In genomic region chr5:88188458-88189132, GRCh38 we compare ENCODE assay signal across 17 cellular contexts.
A peak's percentile ranks its signal among the peaks of the same experiment; 100 is the strongest.
DNase-seq lines count a peak whose midpoint lies in the region; ATAC-seq, FAIRE-seq and TF ChIP-seq lines count a peak whose summit lies in the region.
"Had no signal": no experiment of that assay in that cellular context is flagged by ENCODE, and none has a peak within 500 bp of the region (broad histone marks: within the 10 kb centered on the region; RNA-seq: fewer than 3 reads in every experiment).

No MANE protein-coding gene starts in this region.

- peaks cover 12% of the 10 kb centered on the region for H3K9me3 ChIP-seq in CD8-positive, alpha-beta T cell (ENCODE audit: low read length)
- peaks cover 7% of the 10 kb centered on the region; the same call in 1 of the 2 replicates for H3K9me3 ChIP-seq in Karpas-422 (ENCODE audit: low read length)
- peaks cover 8% of the 10 kb centered on the region for H3K9me3 ChIP-seq in astrocyte (ENCODE audit: insufficient read depth, low read depth, low read length)
- H3K9me3 ChIP-seq in upper lobe of right lung = peaks cover 32% of the 10 kb centered on the region

- H3K27me3 ChIP-seq in CD8-positive, alpha-beta T cell (ENCODE audit: insufficient read depth, low read length) = no peaks in the 10 kb centered on the region
- H3K27me3 ChIP-seq in Karpas-422 (ENCODE audit: low read length) = no peaks in the 10 kb centered on the region
- H3K27me3 ChIP-seq in astrocyte (ENCODE audit: insufficient read depth, low read length) = no peaks in the 10 kb centered on the region
- H3K27me3 ChIP-seq in upper lobe of right lung = no peaks in the 10 kb centered on the region

- no peaks in the 10 kb centered on the region for H3K36me3 ChIP-seq in CD8-positive, alpha-beta T cell (ENCODE audit: insufficient read depth, low read length)
- peaks cover 69% of the 10 kb centered on the region for H3K36me3 ChIP-seq in Karpas-422 (ENCODE audit: insufficient read depth, low read length)
- H3K36me3 ChIP-seq in astrocyte (ENCODE audit: insufficient read depth, low read length) = no peaks in the 10 kb centered on the region
- no peaks in the 10 kb centered on the region for H3K36me3 ChIP-seq in upper lobe of right lung

- H3K36me3 Mint-ChIP-seq in CD8-positive, alpha-beta T cell = peaks cover 45% of the 10 kb centered on the region
- peaks cover 21% of the 10 kb centered on the region for H3K36me3 Mint-ChIP-seq in astrocyte (ENCODE audit: low read depth, unreplicated experiment)
- peaks cover 34% of the 10 kb centered on the region for H3K36me3 Mint-ChIP-seq in activated CD4-positive, alpha-beta memory T cell treated with anti-CD3 and anti-CD28 coated beads, Interleukin-2, amount 10 ng/mL, durations not matched to agents 7 days and 5 days (ENCODE audit: low read depth)
- H3K36me3 Mint-ChIP-seq: stimulated activated effector memory CD8-positive, alpha-beta T cell treated with anti-CD3 and anti-CD28 coated beads, Interleukin-12 subunit alpha, Interleukin-12 subunit beta, amount 100 ng/mL, for 72 hours had no signal

- TF ChIP-seq CTCF in CD8-positive, alpha-beta T cell (IDR thresholded peaks at IDR 0.05) = no peak
- TF ChIP-seq CTCF in astrocyte (IDR thresholded peaks at IDR 0.05; ENCODE audit: insufficient read depth, low read depth, low read length) (no peak), fibroblast of pulmonary artery (IDR thresholded peaks at IDR 0.05; ENCODE audit: low read length, missing control alignments) (no peak), upper lobe of right lung (IDR thresholded peaks at IDR 0.05) (no peak)

- no peak for ATAC-seq in CD8-positive, alpha-beta T cell
- ATAC-seq in GM19467 (IDR thresholded peaks at IDR 0.05; ENCODE audit: unreplicated experiment) (no peak), upper lobe of right lung (no peak)
- ATAC-seq: stimulated activated effector memory CD8-positive, alpha-beta T cell treated with anti-CD3 and anti-CD28 coated beads, Interleukin-12 subunit alpha, Interleukin-12 subunit beta, amount 100 ng/mL, for 72 hours had no signal

- no peak overlapping the region for H3K27ac ChIP-seq in CD8-positive, alpha-beta T cell (ENCODE audit: low read depth, low read length)
- H3K27ac ChIP-seq in Karpas-422 (ENCODE audit: low read length) (no peak overlapping the region), astrocyte (ENCODE audit: low read depth, low read length) (no peak overlapping the region), upper lobe of right lung (no peak overlapping the region)
- H3K27ac ChIP-seq: coronary artery had no signal

- intact Hi-C loops in CD8-positive, alpha-beta T cell (cut with DNase I, micrococcal nuclease) = no loop called here
- intact Hi-C loops in upper lobe of right lung (cut with DNase I) = no loop called here

- CTCF ChIA-PET in CD8-positive, alpha-beta T cell (lab: Charles Lee) = no interaction called here
- CTCF ChIA-PET in activated CD4-positive, alpha-beta memory T cell treated with anti-CD3 and anti-CD28 coated beads, Interleukin-2, amount 10 ng/mL, durations not matched to agents 7 days and 5 days (lab: Charles Lee) = no interaction called here

- H3K4me1 ChIP-seq in CD8-positive, alpha-beta T cell (ENCODE audit: insufficient read depth, low read length) = no peaks in the 10 kb centered on the region
- H3K4me1 ChIP-seq in Karpas-422 (ENCODE audit: low read length) = no peaks in the 10 kb centered on the region
- no peaks in the 10 kb centered on the region for H3K4me1 ChIP-seq in astrocyte (ENCODE audit: insufficient read depth, low read length)
- no peaks in the 10 kb centered on the region for H3K4me1 ChIP-seq in upper lobe of right lung

- H3K79me2 ChIP-seq in Karpas-422 (ENCODE audit: low read length) = no peaks in the 10 kb centered on the region
- no peaks in the 10 kb centered on the region for H3K79me2 ChIP-seq in astrocyte (ENCODE audit: insufficient read depth, low read length)

- POLR2A ChIA-PET in CD8-positive, alpha-beta T cell (lab: Charles Lee) = interaction anchor here (1.2 kb wide), 1 partner anchor 17 kb away, joined by 6 read pairs; no protein-coding TSS in a partner anchor
- POLR2A ChIA-PET in activated CD4-positive, alpha-beta memory T cell treated with anti-CD3 and anti-CD28 coated beads, Interleukin-2, amount 10 ng/mL, durations not matched to agents 7 days and 5 days (lab: Charles Lee) = no interaction called here

- no peaks in the 10 kb centered on the region for H3K27me3 Mint-ChIP-seq in CD8-positive, alpha-beta T cell (ENCODE audit: low read depth)
- H3K27me3 Mint-ChIP-seq in astrocyte (ENCODE audit: low read depth, unreplicated experiment) = no peaks in the 10 kb centered on the region
- H3K27me3 Mint-ChIP-seq in activated CD4-positive, alpha-beta memory T cell treated with anti-CD3 and anti-CD28 coated beads, Interleukin-2, amount 10 ng/mL, durations not matched to agents 7 days and 5 days = no peaks in the 10 kb centered on the region
- H3K27me3 Mint-ChIP-seq: activated CD4-positive, alpha-beta T cell treated with anti-CD3 and anti-CD28 coated beads, Interleukin-2, amount 10 ng/mL, durations not matched to agents 7 days and 5 days had no signal

- H2AFZ ChIP-seq in Karpas-422 (ENCODE audit: low read length) = no peak overlapping the region
- no peak overlapping the region for H2AFZ ChIP-seq in astrocyte (ENCODE audit: low read depth, low read length)

- peaks cover 31% of the 10 kb centered on the region for H3K9me3 Mint-ChIP-seq in CD8-positive, alpha-beta T cell
- peaks cover 22% of the 10 kb centered on the region for H3K9me3 Mint-ChIP-seq in astrocyte (ENCODE audit: unreplicated experiment)
- peaks cover 15% of the 10 kb centered on the region for H3K9me3 Mint-ChIP-seq in activated CD4-positive, alpha-beta memory T cell treated with anti-CD3 and anti-CD28 coated beads, Interleukin-2, amount 10 ng/mL, durations not matched to agents 7 days and 5 days

- peak overlapping the region; percentile 18 for H3K4me3 ChIP-seq in CD8-positive, alpha-beta T cell (ENCODE audit: low read depth, low read length)
- no peak overlapping the region for H3K4me3 ChIP-seq in Karpas-422 (ENCODE audit: low read length)
- H3K4me3 ChIP-seq in astrocyte (ENCODE audit: insufficient read depth, low read depth, low read length) = no peak overlapping the region
- H3K4me3 ChIP-seq in fibroblast of pulmonary artery (replicated peaks; ENCODE audit: low read depth, low read length) = no peak overlapping the region
- no peak overlapping the region for H3K4me3 ChIP-seq in upper lobe of right lung
- H3K4me3 ChIP-seq: coronary artery had no signal

- H3K27ac Mint-ChIP-seq in CD8-positive, alpha-beta T cell = no peak overlapping the region
- H3K27ac Mint-ChIP-seq in astrocyte (ENCODE audit: unreplicated experiment) = no peak overlapping the region
- H3K27ac Mint-ChIP-seq in activated CD4-positive, alpha-beta memory T cell treated with anti-CD3 and anti-CD28 coated beads, Interleukin-2, amount 10 ng/mL, durations not matched to agents 7 days and 5 days = no peak overlapping the region
- H3K27ac Mint-ChIP-seq: activated CD4-positive, alpha-beta T cell treated with anti-CD3 and anti-CD28 coated beads, Interleukin-2, amount 10 ng/mL, durations not matched to agents 7 days and 5 days; stimulated activated effector memory CD8-positive, alpha-beta T cell treated with anti-CD3 and anti-CD28 coated beads, Interleukin-12 subunit alpha, Interleukin-12 subunit beta, amount 100 ng/mL, for 72 hours had no signal

- DNase-seq in CD8-positive, alpha-beta T cell = no peak
- DNase-seq in Karpas-422 (peak; percentile 49), astrocyte (ENCODE audit: low read depth) (peak; percentile 4), fibroblast of pulmonary artery (ENCODE audit: low read depth) (peak; percentile 14), upper lobe of right lung (no peak), SHP77 (lab: John Stamatoyannopoulos, UW) (no peak)
- DNase-seq in activated CD4-positive, alpha-beta memory T cell treated with anti-CD3 and anti-CD28 coated beads, Interleukin-2, amount 10 ng/mL, durations not matched to agents 7 days and 5 days = no peak
- DNase-seq: activated CD4-positive, alpha-beta T cell treated with anti-CD3 and anti-CD28 coated beads, Interleukin-2, amount 10 ng/mL, durations not matched to agents 7 days and 5 days; activated naive CD4-positive, alpha-beta T cell treated with Interleukin-2 at 50 U/mL for 16 hours; NCI-H146; NCI-H226; occipital lobe; stimulated activated CD4-positive, alpha-beta T cell treated with anti-CD3 and anti-CD28 coated beads, Interleukin-15, amount 100 ng/mL, for 24 hours had no signal

- H3K9ac ChIP-seq in Karpas-422 (ENCODE audit: low read length) (no peak overlapping the region), astrocyte (ENCODE audit: low read length) (no peak overlapping the region)

- no peaks in the 10 kb centered on the region for H3K9me2 ChIP-seq in Karpas-422 (replicated peaks; ENCODE audit: insufficient read depth, low read length)

- no peak overlapping the region for H3K4me3 Mint-ChIP-seq in CD8-positive, alpha-beta T cell
- H3K4me3 Mint-ChIP-seq in astrocyte (ENCODE audit: unreplicated experiment) = no peak overlapping the region
- H3K4me3 Mint-ChIP-seq in activated CD4-positive, alpha-beta memory T cell treated with anti-CD3 and anti-CD28 coated beads, Interleukin-2, amount 10 ng/mL, durations not matched to agents 7 days and 5 days = no peak overlapping the region
- H3K4me3 Mint-ChIP-seq: activated CD4-positive, alpha-beta T cell treated with anti-CD3 and anti-CD28 coated beads, Interleukin-2, amount 10 ng/mL, durations not matched to agents 7 days and 5 days; stimulated activated effector memory CD8-positive, alpha-beta T cell treated with anti-CD3 and anti-CD28 coated beads, Interleukin-12 subunit alpha, Interleukin-12 subunit beta, amount 100 ng/mL, for 72 hours had no signal

- no peak for FAIRE-seq in astrocyte (lab: Jason Lieb, UNC)
- FAIRE-seq: endothelial cell of umbilical vein had no signal

- H3K4me1 Mint-ChIP-seq in CD8-positive, alpha-beta T cell (ENCODE audit: low read depth) = no peaks in the 10 kb centered on the region
- no peaks in the 10 kb centered on the region for H3K4me1 Mint-ChIP-seq in astrocyte (ENCODE audit: low read depth, unreplicated experiment)
- no peaks in the 10 kb centered on the region for H3K4me1 Mint-ChIP-seq in activated CD4-positive, alpha-beta memory T cell treated with anti-CD3 and anti-CD28 coated beads, Interleukin-2, amount 10 ng/mL, durations not matched to agents 7 days and 5 days
- H3K4me1 Mint-ChIP-seq: activated CD4-positive, alpha-beta T cell treated with anti-CD3 and anti-CD28 coated beads, Interleukin-2, amount 10 ng/mL, durations not matched to agents 7 days and 5 days; stimulated activated effector memory CD8-positive, alpha-beta T cell treated with anti-CD3 and anti-CD28 coated beads, Interleukin-12 subunit alpha, Interleukin-12 subunit beta, amount 100 ng/mL, for 72 hours had no signal

- no peak overlapping the region for H3K4me2 ChIP-seq in Karpas-422 (ENCODE audit: low read depth, low read length, poor library complexity, severe bottlenecking)
- no peak overlapping the region for H3K4me2 ChIP-seq in astrocyte (ENCODE audit: low read length)

- no peaks in the 10 kb centered on the region for H4K20me1 ChIP-seq in Karpas-422 (ENCODE audit: insufficient read depth, low read depth, low read length)
- H4K20me1 ChIP-seq in astrocyte (ENCODE audit: insufficient read depth, low read length) = no peaks in the 10 kb centered on the region

Comparison
In these comparisons a context has a peak if more than half of its experiments do, and no peak if none do; other contexts are left out.
1. DNase-seq: peak in Karpas-422 (single experiment), astrocyte (single experiment) and fibroblast of pulmonary artery (single experiment); none in CD8-positive, alpha-beta T cell (0 of 7), activated CD4-positive, alpha-beta memory T cell treated with anti-CD3 and anti-CD28 coated beads, Interleukin-2, amount 10 ng/mL, durations not matched to agents 7 days and 5 days (single experiment), upper lobe of right lung (single experiment) and SHP77 (0 of 2).